In genomic region chr2:11344342-11344955, GRCh38 we compare ENCODE assay signal across 8 cellular contexts. TPM values are rescaled to one million over a fixed set of nuclear protein-coding genes. Genes with fewer than 3 reads are reported as not detected.
DNase-seq lines count a peak whose midpoint lies in the region; ATAC-seq, FAIRE-seq and TF ChIP-seq lines count a peak whose summit lies in the region.

Gene ROCK2, minus strand, starts transcription at chr2:11344636. Its CDS starts 500 bp downstream, at chr2:11344136.

- H3K9me3 ChIP-seq in OCI-LY3 (ENCODE audit: insufficient read depth, low read length) (no peaks in the 10 kb centered on the region), mucosa of rectum (ENCODE audit: control insufficient read depth in 2 of 2, low read length in 2 of 2) (no peaks in the 10 kb centered on the region)

- peak; percentile 56 for ATAC-seq in GM21360 (IDR thresholded peaks at IDR 0.05; ENCODE audit: unreplicated experiment)

- H3K36me3 ChIP-seq in OCI-LY3 (replicated peaks; ENCODE audit: low read depth, low read length) (no peaks in the 10 kb centered on the region), mucosa of rectum (ENCODE audit: control insufficient read depth in 2 of 2, insufficient read depth in 2 of 2, low read length in 2 of 2) (no peaks in the 10 kb centered on the region)

- H3K4me3 ChIP-seq in OCI-LY3 (ENCODE audit: low read length) (peak within 1 kb of the TSS; percentile 93), epithelial cell of proximal tubule (ENCODE audit: low read depth, low read length) (peak within 1 kb of the TSS; percentile 91), mucosa of rectum (ENCODE audit: low read length in 2 of 2) (peak within 1 kb of the TSS; percentile 83 to 96)

- peaks cover 33% of the 10 kb centered on the region for H4K20me1 ChIP-seq in OCI-LY3 (ENCODE audit: insufficient read depth, low read length)

- peak within 1 kb of the TSS; percentile 81 for H2AFZ ChIP-seq in OCI-LY3 (ENCODE audit: low read depth, low read length)

- peak within 1 kb of the TSS; percentile 89 for H3K4me2 ChIP-seq in OCI-LY3 (ENCODE audit: low read length)

- peak; percentile 72 for FAIRE-seq in HTR-8/SVneo (lab: Jason Lieb, UNC)

- peaks cover 46% of the 10 kb centered on the region for H3K79me2 ChIP-seq in OCI-LY3 (ENCODE audit: low read length)

- H3K4me1 ChIP-seq in OCI-LY3 (ENCODE audit: low read length) (peaks cover 18% of the 10 kb centered on the region), mucosa of rectum (ENCODE audit: control insufficient read depth in 2 of 2, insufficient read depth in 2 of 2, low read length in 2 of 2) (peaks cover 23% of the 10 kb centered on the region in 2 donors)

- TF ChIP-seq CTCF in OCI-LY3 (IDR thresholded peaks at IDR 0.05; ENCODE audit: low read depth, low read length): no peak
- no peak for TF ChIP-seq CTCF in epithelial cell of proximal tubule (conservative IDR thresholded peaks at IDR 0.05; ENCODE audit: low read depth, low read length)

- peak within 1 kb of the TSS; percentile 57 for H3K27ac ChIP-seq in OCI-LY3 (ENCODE audit: low read length)
- peak within 1 kb of the TSS; percentile 95 to 97 for H3K27ac ChIP-seq in mucosa of rectum (ENCODE audit: low read depth in 2 of 2, low read length in 2 of 2)

- peak within 1 kb of the TSS; percentile 91 for H3K9ac ChIP-seq in OCI-LY3 (ENCODE audit: low read length)
- peak within 1 kb of the TSS; percentile 86 to 89 for H3K9ac ChIP-seq in mucosa of rectum (ENCODE audit: low read depth in 1 of 2, low read length in 2 of 2)

- DNase-seq in COR-L47 (lab: John Stamatoyannopoulos, UW) (peak; percentile 74), HTR-8/SVneo (ENCODE audit: insufficient read length, low spot score) (peak; percentile 79), epithelial cell of proximal tubule (ENCODE audit: low read depth) (no peak)
- peak; percentile 75 for DNase-seq in activated T-cell treated with anti-CD3 and anti-CD28 coated beads, Interleukin-2, amount 50 U/mL, for 1 hour
- peak; percentile 28 for DNase-seq in stimulated activated CD8-positive, alpha-beta memory T cell treated with anti-CD3 and anti-CD28 coated beads, Interleukin-7, amount 100 ng/mL, for 24 hours (ENCODE audit: low read depth)

- peaks cover 11% of the 10 kb centered on the region for H3K27me3 ChIP-seq in OCI-LY3 (ENCODE audit: low read depth, low read length)
- H3K27me3 ChIP-seq in mucosa of rectum (ENCODE audit: control insufficient read depth in 2 of 2, insufficient read depth in 2 of 2, low read length in 2 of 2): no peaks in the 10 kb centered on the region

RNA-seq across cellular contexts. Expression of gene ROCK2, which starts in this region (rescaled TPM):
- total RNA-seq in epithelial cell of proximal tubule: 19.8 and 22.2 TPM in 2 replicates
